In genomic region chr10:91880310-91880709, GRCh38 we compare ENCODE assay signal across 13 cellular contexts. TPM values are rescaled to one million over a fixed set of nuclear protein-coding genes. Genes with fewer than 3 reads are reported as not detected.
DNase-seq lines count a peak whose midpoint lies in the region; ATAC-seq and TF ChIP-seq lines count a peak whose summit lies in the region.
"Had no signal": no experiment of that assay in that cellular context is flagged by ENCODE, and none has a peak within 500 bp of the region (broad histone marks: within the 10 kb centered on the region; RNA-seq: fewer than 3 reads in every experiment).

No MANE protein-coding gene starts in this region.

- no peaks in the 10 kb centered on the region for H3K36me3 ChIP-seq in ascending aorta
- H3K36me3 ChIP-seq in iPS-18a (ENCODE audit: control insufficient read depth, low read depth, low read length) = no peaks in the 10 kb centered on the region
- H3K36me3 ChIP-seq in aorta (ENCODE audit: control insufficient read depth in 1 of 2, insufficient read depth in 2 of 2, low read length in 1 of 2) = no peaks in the 10 kb centered on the region
- H3K36me3 ChIP-seq: lower lobe of right lung had no signal

- DNase-seq in Right ventricle myocardium inferior (ENCODE audit: missing footprints) = no peak
- DNase-seq in cardiac septum (ENCODE audit: low spot score) = no peak
- peak in 1 of 2 donors; percentile 70 for DNase-seq in ascending aorta (ENCODE audit: low spot score in 2 of 2)
- DNase-seq in aorta = peak; percentile 68 to 71
- no peak for DNase-seq in NCI-H510A treated with DMSO at 0.1 percent for 48 hours (lab: John Stamatoyannopoulos, UW)
- no peak for DNase-seq in DMS153 treated with DMSO at 0.1 percent for 48 hours (lab: John Stamatoyannopoulos, UW; ENCODE audit: unreplicated experiment)
- DNase-seq in germinal center (ENCODE audit: low spot score) = no peak
- DNase-seq: activated CD8-positive, alpha-beta memory T cell treated with anti-CD3 and anti-CD28 coated beads for 24 hours; lower lobe of right lung; NCI-H187 treated with DMSO at 0.1 percent for 48 hours; small intestine had no signal

- H3K27ac ChIP-seq in ascending aorta (peak overlapping the region; percentile 37 to 46), iPS-18a (ENCODE audit: low read length) (no peak overlapping the region), aorta (ENCODE audit: low read depth in 1 of 2, low read length in 2 of 2) (no peak overlapping the region)
- H3K27ac ChIP-seq: lower lobe of right lung, SK-N-MC had no signal

- H3K4me3 ChIP-seq in ascending aorta (no peak overlapping the region), iPS-18a (ENCODE audit: low read length) (peak overlapping the region; percentile 8), aorta (ENCODE audit: low read length in 2 of 2) (no peak overlapping the region)
- H3K4me3 ChIP-seq: lower lobe of right lung, SK-N-MC had no signal

- peak overlapping the region; percentile 16 for H3K9ac ChIP-seq in iPS-18a (ENCODE audit: low read length)

- ATAC-seq in Right ventricle myocardium inferior (peak; percentile 45), aorta (ENCODE audit: low FRiP score) (peak; percentile 59)
- ATAC-seq: lower lobe of right lung had no signal

- intact Hi-C loops in Right ventricle myocardium inferior (cut with DNase I) (no loop called here), cardiac septum (cut with DNase I) (loop anchor here (10.0 kb wide), 1 partner anchor 86 kb away; the partner anchor contains the start of gene TNKS2), ascending aorta (cut with DNase I) (loop anchor here (5.0 kb wide), 2 partner anchors 42 to 83 kb away; partner anchors contain the start of genes BTAF1 and TNKS2), aorta (cut with DNase I) (no loop called here)

- 1 to 8% methylated on average over 3 of the region's 3 CpGs for WGBS in aorta, 2 donors

- H3K9me3 ChIP-seq in ascending aorta (no peaks in the 10 kb centered on the region), iPS-18a (ENCODE audit: control insufficient read depth, low read depth, low read length) (no peaks in the 10 kb centered on the region), aorta (ENCODE audit: control insufficient read depth, low read length) (no peaks in the 10 kb centered on the region)
- H3K9me3 ChIP-seq: lower lobe of right lung had no signal

- H3K4me1 ChIP-seq in ascending aorta (peaks cover 3 to 18% of the 10 kb centered on the region in 2 donors), iPS-18a (ENCODE audit: control insufficient read depth, low read depth, low read length) (peaks cover 40% of the 10 kb centered on the region), aorta (ENCODE audit: control insufficient read depth in 1 of 2, insufficient read depth in 2 of 2, low read length in 2 of 2) (peaks cover 0 to 7% of the 10 kb centered on the region in 2 donors)

- H3K27me3 ChIP-seq in ascending aorta (no peaks in the 10 kb centered on the region), iPS-18a (ENCODE audit: control insufficient read depth, insufficient read depth, low read length) (no peaks in the 10 kb centered on the region), aorta (ENCODE audit: control insufficient read depth in 1 of 2, insufficient read depth in 2 of 2, low read length in 1 of 2) (no peaks in the 10 kb centered on the region)

- no peak for TF ChIP-seq CTCF in ascending aorta (IDR thresholded peaks at IDR 0.05)

RNA-seq across cellular contexts. Expression of gene FGFBP3, which starts 29.0 kb away (rescaled TPM):
- total RNA-seq in Right ventricle myocardium inferior (0.32 TPM), cardiac septum (0.65 TPM), ascending aorta (6.6 TPM), aorta (1 to 10 TPM; 1.2 to 1.7 TPM)
- polyA plus RNA-seq in aorta = 1 to 10 TPM; 1.3 to 1.5 TPM

RNA-seq across cellular contexts. Expression of gene BTAF1, which starts 43.3 kb away (rescaled TPM):
- 10.4 TPM for total RNA-seq in Right ventricle myocardium inferior
- total RNA-seq in cardiac septum = 15.9 TPM
- 19.9 TPM for total RNA-seq in ascending aorta
- 10 to 100 TPM; 45.2 to 48.2 TPM for total RNA-seq in aorta
- polyA plus RNA-seq in aorta = 10 to 100 TPM in 1 of 2 donors, 1 to 10 TPM in 1; 3.3 to 23.0 TPM

Comparison
In these comparisons a context has a peak if more than half of its experiments do, and no peak if none do; other contexts are left out.
1. intact Hi-C loops: an anchor here in cardiac septum (10.0 kb wide) and ascending aorta (5.0 kb wide); none called in Right ventricle myocardium inferior and aorta.
2. DNase-seq: peak in aorta (2 of 2); none in Right ventricle myocardium inferior (single experiment), cardiac septum (single experiment), NCI-H510A treated with DMSO at 0.1 percent for 48 hours (single experiment), DMS153 treated with DMSO at 0.1 percent for 48 hours (single experiment) and germinal center (single experiment).
3. H3K27ac ChIP-seq: peak in ascending aorta (2 of 2); none in iPS-18a (single experiment) and aorta (0 of 2).